In genomic region chr10:131050162-131050766, GRCh38 we compare ENCODE assay signal across 18 cellular contexts.
"Had no signal": no experiment of that assay in that cellular context is flagged by ENCODE, and none has a peak within 500 bp of the region (broad histone marks: within the 10 kb centered on the region; RNA-seq: fewer than 3 reads in every experiment).

No MANE protein-coding gene starts in this region.

- H3K4me1 ChIP-seq: gastrocnemius medialis, lower lobe of right lung, prostate gland, right atrium auricular region, sigmoid colon, testis, tibial artery had no signal

- H3K4me3 ChIP-seq: gastrocnemius medialis, lower lobe of right lung, prostate gland, right atrium auricular region, sigmoid colon, testis, tibial artery had no signal

- DNase-seq: cerebellar nuclear complex; cortex of kidney; foreskin fibroblast; gastrocnemius medialis; left ventricle myocardium superior; lower lobe of right lung; natural killer cell; sigmoid colon; stimulated activated CD4-positive, alpha-beta T cell treated with anti-CD3 and anti-CD28 coated beads, Interleukin-4, amount 100 ng/mL, for 4 hours; substantia nigra; testis; tibial artery had no signal

- H3K27ac ChIP-seq: gastrocnemius medialis, lower lobe of right lung, neutrophil, prostate gland, right atrium auricular region, sigmoid colon, testis, tibial artery had no signal

- H3K27me3 Mint-ChIP-seq: stimulated activated memory B cell treated with anti-CD40 and anti-IgM and Interleukin-4, amounts not matched to agents 10 μg/mL and 1 μg/mL and 100 μg/mL, for 72 hours had no signal

- H3K27me3 ChIP-seq: gastrocnemius medialis, neutrophil, right atrium auricular region, testis had no signal

- H3K36me3 Mint-ChIP-seq: natural killer cell; stimulated activated memory B cell treated with anti-CD40 and anti-IgM and Interleukin-4, amounts not matched to agents 10 μg/mL and 1 μg/mL and 100 μg/mL, for 72 hours; type B pancreatic cell had no signal

- H3K4me1 Mint-ChIP-seq: natural killer cell; stimulated activated memory B cell treated with anti-CD40 and anti-IgM and Interleukin-4, amounts not matched to agents 10 μg/mL and 1 μg/mL and 100 μg/mL, for 72 hours had no signal

- H3K4me3 Mint-ChIP-seq: natural killer cell; stimulated activated memory B cell treated with anti-CD40 and anti-IgM and Interleukin-4, amounts not matched to agents 10 μg/mL and 1 μg/mL and 100 μg/mL, for 72 hours; type B pancreatic cell had no signal

- H3K27ac Mint-ChIP-seq: natural killer cell; stimulated activated memory B cell treated with anti-CD40 and anti-IgM and Interleukin-4, amounts not matched to agents 10 μg/mL and 1 μg/mL and 100 μg/mL, for 72 hours; type B pancreatic cell had no signal

- H3K36me3 ChIP-seq: gastrocnemius medialis, lower lobe of right lung, neutrophil, prostate gland, right atrium auricular region, sigmoid colon, tibial artery had no signal

- FAIRE-seq: keratinocyte had no signal

- ATAC-seq: gastrocnemius medialis; left ventricle myocardium superior; lower lobe of right lung; natural killer cell; stimulated activated memory B cell treated with anti-CD40 and anti-IgM and Interleukin-4, amounts not matched to agents 10 μg/mL and 1 μg/mL and 100 μg/mL, for 72 hours had no signal

- H3K9me3 ChIP-seq: gastrocnemius medialis, lower lobe of right lung, neutrophil, prostate gland, right atrium auricular region, sigmoid colon, testis, tibial artery had no signal

- H3K9me3 Mint-ChIP-seq: natural killer cell had no signal
